11 cellular contexts compared by ENCODE assay signal in the genomic region with DNA sequence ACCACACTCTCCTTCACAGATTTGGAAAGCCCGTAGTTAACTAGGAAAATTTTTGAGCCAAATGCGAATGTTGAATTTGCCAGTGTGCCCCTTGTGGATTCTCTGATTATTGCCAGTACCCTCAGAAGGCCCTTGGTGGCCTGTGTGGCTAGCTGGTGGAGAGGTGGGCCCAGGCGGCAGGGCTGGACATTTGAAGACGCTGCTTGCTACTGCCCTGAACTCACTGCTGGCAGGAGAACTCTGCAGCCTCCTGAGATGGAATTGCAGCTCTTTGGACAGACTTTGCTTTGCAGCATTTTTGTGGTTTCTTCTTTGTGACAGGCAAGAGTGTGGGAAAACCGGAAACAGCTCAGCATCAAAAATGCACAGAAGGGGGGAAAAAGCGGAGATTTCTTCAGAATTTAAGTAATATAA.
DNase-seq lines count a peak whose midpoint lies in the region; ATAC-seq, FAIRE-seq and TF ChIP-seq lines count a peak whose summit lies in the region.
"Had no signal": no experiment of that assay in that cellular context is flagged by ENCODE, and none has a peak within 500 bp of the region (broad histone marks: within the 10 kb centered on the region; RNA-seq: fewer than 3 reads in every experiment).

No MANE protein-coding gene starts in this region.

- H3K9ac ChIP-seq in Karpas-422 (ENCODE audit: low read length) (no peak overlapping the region), neural progenitor cell (no peak overlapping the region)

- H4K20me1 ChIP-seq in Karpas-422 (ENCODE audit: insufficient read depth, low read depth, low read length) (no peaks in the 10 kb centered on the region), neural progenitor cell (ENCODE audit: low read depth) (no peaks in the 10 kb centered on the region)

- H3K36me3 Mint-ChIP-seq in neural progenitor cell: peaks cover 12% of the 10 kb centered on the region

- H3K36me3 ChIP-seq in Karpas-422 (ENCODE audit: insufficient read depth, low read length): no peaks in the 10 kb centered on the region
- no peaks in the 10 kb centered on the region for H3K36me3 ChIP-seq in bronchial epithelial cell (ENCODE audit: control insufficient read depth, insufficient read depth, low read length)
- H3K36me3 ChIP-seq in neural progenitor cell: no peaks in the 10 kb centered on the region
- H3K36me3 ChIP-seq: MG63 had no signal

- H3K27ac ChIP-seq in Karpas-422 (ENCODE audit: low read length) (no peak overlapping the region), neural progenitor cell (no peak overlapping the region)

- H3K27me3 Mint-ChIP-seq in neural progenitor cell (ENCODE audit: insufficient read depth, low read depth): peaks cover 2% of the 10 kb centered on the region
- H3K27me3 Mint-ChIP-seq: activated naive CD8-positive, alpha-beta T cell treated with anti-CD3 and anti-CD28 coated beads, Interleukin-2, amount 10 ng/mL, durations not matched to agents 7 days and 5 days had no signal

- no peaks in the 10 kb centered on the region for H3K79me2 ChIP-seq in Karpas-422 (ENCODE audit: low read length)
- H3K79me2 ChIP-seq in neural progenitor cell (ENCODE audit: low read depth): no peaks in the 10 kb centered on the region

- no peak overlapping the region for H3K4me2 ChIP-seq in Karpas-422 (ENCODE audit: low read depth, low read length, poor library complexity, severe bottlenecking)
- H3K4me2 ChIP-seq in neural progenitor cell: no peak overlapping the region

- FAIRE-seq in bronchial epithelial cell (lab: Jason Lieb, UNC): no peak
- FAIRE-seq: small intestine had no signal

- H3K9me2 ChIP-seq in Karpas-422 (replicated peaks; ENCODE audit: insufficient read depth, low read length): no peaks in the 10 kb centered on the region

- no peaks in the 10 kb centered on the region for H3K4me1 ChIP-seq in Karpas-422 (ENCODE audit: low read length)
- H3K4me1 ChIP-seq in neural progenitor cell: no peaks in the 10 kb centered on the region

- peak; percentile 53 for DNase-seq in D341Med (ENCODE audit: low spot score)
- DNase-seq in Karpas-422: peak; percentile 52
- peak; percentile 37 for DNase-seq in bronchial epithelial cell (ENCODE audit: low read depth)
- DNase-seq in neural progenitor cell (ENCODE audit: low spot score): peak; percentile 11
- no peak for DNase-seq in activated CD4-positive, CD25-positive, alpha-beta regulatory T cell treated with anti-CD3 and anti-CD28 coated beads, Interleukin-2, amount 50 U/mL, for 72 hours
- DNase-seq in NOMO-1 treated with dmso at 0.1 percent for 144 hours (lab: John Stamatoyannopoulos, UW; ENCODE audit: unreplicated experiment): no peak
- DNase-seq: activated naive CD8-positive, alpha-beta T cell treated with anti-CD3 and anti-CD28 coated beads, Interleukin-2, amount 10 ng/mL, durations not matched to agents 7 days and 5 days; MG63; small intestine had no signal

- peaks cover 7% of the 10 kb centered on the region for H3K4me1 Mint-ChIP-seq in neural progenitor cell
- H3K4me1 Mint-ChIP-seq: activated naive CD8-positive, alpha-beta T cell treated with anti-CD3 and anti-CD28 coated beads, Interleukin-2, amount 10 ng/mL, durations not matched to agents 7 days and 5 days had no signal

- H3K4me3 ChIP-seq in Karpas-422 (ENCODE audit: low read length) (no peak overlapping the region), bronchial epithelial cell (ENCODE audit: low read depth, low read length) (no peak overlapping the region), neural progenitor cell (no peak overlapping the region)
- H3K4me3 ChIP-seq: MG63 had no signal

- H3K9me3 ChIP-seq in Karpas-422 (ENCODE audit: low read length): no peaks in the 10 kb centered on the region
- H3K9me3 ChIP-seq in neural progenitor cell (ENCODE audit: low read depth): no peaks in the 10 kb centered on the region
- H3K9me3 ChIP-seq: MG63 had no signal

- H2AFZ ChIP-seq in Karpas-422 (ENCODE audit: low read length) (no peak overlapping the region), neural progenitor cell (replicated peaks) (no peak overlapping the region)

- no peak overlapping the region for H3K4me3 Mint-ChIP-seq in neural progenitor cell
- H3K4me3 Mint-ChIP-seq: activated naive CD8-positive, alpha-beta T cell treated with anti-CD3 and anti-CD28 coated beads, Interleukin-2, amount 10 ng/mL, durations not matched to agents 7 days and 5 days had no signal

- TF ChIP-seq CTCF in bronchial epithelial cell (IDR thresholded peaks at IDR 0.05; ENCODE audit: insufficient read depth, low read length, severe bottlenecking) (peak; percentile 29), neural progenitor cell (IDR thresholded peaks at IDR 0.05) (peak; percentile 49)

- no peaks in the 10 kb centered on the region for H3K9me3 Mint-ChIP-seq in neural progenitor cell

- no peak overlapping the region for H3K27ac Mint-ChIP-seq in neural progenitor cell
- H3K27ac Mint-ChIP-seq: activated naive CD8-positive, alpha-beta T cell treated with anti-CD3 and anti-CD28 coated beads, Interleukin-2, amount 10 ng/mL, durations not matched to agents 7 days and 5 days had no signal

- no peaks in the 10 kb centered on the region for H3F3A ChIP-seq in neural progenitor cell (ENCODE audit: low read depth)

- no peak for ATAC-seq in GM18858 (IDR thresholded peaks at IDR 0.05; ENCODE audit: unreplicated experiment)
- ATAC-seq in HG03442 (IDR thresholded peaks at IDR 0.05; ENCODE audit: unreplicated experiment): no peak

- H3K27me3 ChIP-seq in Karpas-422 (ENCODE audit: low read length) (no peaks in the 10 kb centered on the region), bronchial epithelial cell (ENCODE audit: control insufficient read depth, insufficient read depth, low read length) (no peaks in the 10 kb centered on the region), neural progenitor cell (no peaks in the 10 kb centered on the region)
- H3K27me3 ChIP-seq: MG63 had no signal

Comparison
In these comparisons a context has a peak if more than half of its experiments do, and no peak if none do; other contexts are left out.
1. DNase-seq: peak in D341Med (single experiment), Karpas-422 (single experiment), bronchial epithelial cell (single experiment) and neural progenitor cell (single experiment); none in activated CD4-positive, CD25-positive, alpha-beta regulatory T cell treated with anti-CD3 and anti-CD28 coated beads, Interleukin-2, amount 50 U/mL, for 72 hours (single experiment) and NOMO-1 treated with dmso at 0.1 percent for 144 hours (single experiment).